ENCODE assay signal across 33 cellular contexts in the genomic region with DNA sequence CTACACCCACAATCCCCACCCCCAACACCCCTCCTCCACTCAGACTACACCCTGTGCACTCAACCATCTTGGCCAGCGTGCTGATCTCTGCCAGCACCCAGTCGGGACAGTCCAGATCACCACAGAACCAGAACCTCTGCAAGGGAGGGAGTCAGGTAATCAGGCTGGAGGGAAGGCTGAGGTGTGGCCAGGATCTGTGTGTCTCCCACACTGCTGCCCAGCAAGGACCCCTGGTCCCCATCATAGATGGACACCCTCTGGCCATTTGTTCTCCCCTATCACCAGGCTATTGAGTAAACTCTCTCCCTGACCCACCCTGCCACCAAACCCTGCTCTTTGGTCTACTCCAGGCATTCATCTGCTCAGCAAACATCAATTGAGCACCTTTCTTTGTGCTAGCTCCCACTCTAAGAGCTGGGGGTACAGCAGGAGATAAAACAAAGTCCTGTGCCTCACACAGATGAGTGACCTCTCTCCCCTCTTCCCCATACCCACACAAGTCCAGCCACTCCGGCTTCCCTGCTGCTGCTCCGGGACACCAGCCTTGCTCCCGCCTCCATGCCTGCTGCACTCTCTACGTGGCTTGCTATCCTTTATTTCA.
"Had no signal": no experiment of that assay in that cellular context is flagged by ENCODE, and none has a peak within 500 bp of the region (broad histone marks: within the 10 kb centered on the region; RNA-seq: fewer than 3 reads in every experiment).

No MANE protein-coding gene starts in this region.

- H3K27me3 ChIP-seq: adrenal gland, cardiac muscle cell, colonic mucosa, dorsolateral prefrontal cortex, gastroesophageal sphincter, neutrophil, upper lobe of left lung had no signal

- H3K27me3 Mint-ChIP-seq: memory B cell had no signal

- H3K4me1 ChIP-seq: colonic mucosa had no signal

- H3K9me3 ChIP-seq: adrenal gland, colonic mucosa, gastroesophageal sphincter, neutrophil, upper lobe of left lung had no signal

- FAIRE-seq: endothelial cell of umbilical vein, kidney had no signal

- ATAC-seq: activated CD4-positive, CD25-positive, alpha-beta regulatory T cell treated with anti-CD3 and anti-CD28 coated beads, Interleukin-2, amount 50 U/mL, for 24 hours; gastroesophageal sphincter; left colon; naive thymus-derived CD8-positive, alpha-beta T cell; sciatic nerve; stimulated activated memory B cell treated with anti-CD40 and anti-IgM and Interleukin-4, amounts not matched to agents 10 μg/mL and 1 μg/mL and 100 μg/mL, for 72 hours; T-cell had no signal

- H3K9me3 Mint-ChIP-seq: activated naive CD8-positive, alpha-beta T cell treated with anti-CD3 and anti-CD28 coated beads for 36 hours; brain; immature natural killer cell; memory B cell; naive thymus-derived CD8-positive, alpha-beta T cell; stimulated activated memory B cell treated with anti-CD40 and anti-IgM and Interleukin-4, amounts not matched to agents 10 μg/mL and 1 μg/mL and 100 μg/mL, for 72 hours; stimulated activated naive CD8-positive, alpha-beta T cell treated with anti-CD3 and anti-CD28 coated beads, Interleukin-15, amount 100 ng/mL, for 72 hours; T-cell had no signal

- H3K27ac Mint-ChIP-seq: activated naive CD8-positive, alpha-beta T cell treated with anti-CD3 and anti-CD28 coated beads for 36 hours; memory B cell; stimulated activated memory B cell treated with anti-CD40 and anti-IgM and Interleukin-4, amounts not matched to agents 10 μg/mL and 1 μg/mL and 100 μg/mL, for 72 hours; T-cell had no signal

- H3K27ac ChIP-seq: adrenal gland, cardiac muscle cell, colonic mucosa, dorsolateral prefrontal cortex, gastroesophageal sphincter, neutrophil, WERI-Rb-1 had no signal

- H3K4me3 ChIP-seq: adrenal gland, cardiac muscle cell, colonic mucosa, dorsolateral prefrontal cortex, gastroesophageal sphincter, skin epidermis, upper lobe of left lung had no signal

- DNase-seq: activated CD4-positive, alpha-beta T cell treated with anti-CD3 and anti-CD28 coated beads for 48 hours; activated CD4-positive, alpha-beta T cell treated with anti-CD3 and anti-CD28 coated beads, Interleukin-2, amount 50 U/mL, for 48 hours; activated naive CD4-positive, alpha-beta T cell treated with Interleukin-2 at 50 U/mL for 16 hours; activated naive CD8-positive, alpha-beta T cell treated with anti-CD3 and anti-CD28 coated beads for 36 hours; activated T-cell treated with anti-CD3 and anti-CD28 coated beads, Interleukin-2, amount 50 U/mL, for 48 hours; aorta; cerebellar nuclear complex; colonic mucosa; dorsolateral prefrontal cortex; effector memory CD4-positive, alpha-beta T cell; hippocampal formation; immature natural killer cell; kidney; left colon; naive thymus-derived CD8-positive, alpha-beta T cell; stimulated activated CD4-positive, alpha-beta T cell treated with anti-CD3 and anti-CD28 coated beads, Interleukin-12 subunit alpha, Interleukin-12 subunit beta, amount 100 ng/mL, for 4 hours; stimulated activated CD4-positive, alpha-beta T cell treated with anti-CD3 and anti-CD28 coated beads, Interleukin-4, amount 100 ng/mL, for 1 hour; stimulated activated naive CD8-positive, alpha-beta T cell treated with anti-CD3 and anti-CD28 coated beads, Interleukin-15, amount 100 ng/mL, for 72 hours; substantia nigra; T-cell; upper lobe of left lung; WERI-Rb-1 had no signal

- H3K4me3 Mint-ChIP-seq: activated naive CD8-positive, alpha-beta T cell treated with anti-CD3 and anti-CD28 coated beads for 36 hours; memory B cell; stimulated activated memory B cell treated with anti-CD40 and anti-IgM and Interleukin-4, amounts not matched to agents 10 μg/mL and 1 μg/mL and 100 μg/mL, for 72 hours; stimulated activated naive CD8-positive, alpha-beta T cell treated with anti-CD3 and anti-CD28 coated beads, Interleukin-15, amount 100 ng/mL, for 72 hours had no signal

- H3K36me3 Mint-ChIP-seq: activated naive CD8-positive, alpha-beta T cell treated with anti-CD3 and anti-CD28 coated beads for 36 hours; brain; immature natural killer cell; memory B cell; naive thymus-derived CD8-positive, alpha-beta T cell; stimulated activated memory B cell treated with anti-CD40 and anti-IgM and Interleukin-4, amounts not matched to agents 10 μg/mL and 1 μg/mL and 100 μg/mL, for 72 hours; T-cell had no signal

- H3K36me3 ChIP-seq: adrenal gland, cardiac muscle cell, colonic mucosa, gastroesophageal sphincter, neutrophil, upper lobe of left lung, WERI-Rb-1 had no signal
